In the genomic region with DNA sequence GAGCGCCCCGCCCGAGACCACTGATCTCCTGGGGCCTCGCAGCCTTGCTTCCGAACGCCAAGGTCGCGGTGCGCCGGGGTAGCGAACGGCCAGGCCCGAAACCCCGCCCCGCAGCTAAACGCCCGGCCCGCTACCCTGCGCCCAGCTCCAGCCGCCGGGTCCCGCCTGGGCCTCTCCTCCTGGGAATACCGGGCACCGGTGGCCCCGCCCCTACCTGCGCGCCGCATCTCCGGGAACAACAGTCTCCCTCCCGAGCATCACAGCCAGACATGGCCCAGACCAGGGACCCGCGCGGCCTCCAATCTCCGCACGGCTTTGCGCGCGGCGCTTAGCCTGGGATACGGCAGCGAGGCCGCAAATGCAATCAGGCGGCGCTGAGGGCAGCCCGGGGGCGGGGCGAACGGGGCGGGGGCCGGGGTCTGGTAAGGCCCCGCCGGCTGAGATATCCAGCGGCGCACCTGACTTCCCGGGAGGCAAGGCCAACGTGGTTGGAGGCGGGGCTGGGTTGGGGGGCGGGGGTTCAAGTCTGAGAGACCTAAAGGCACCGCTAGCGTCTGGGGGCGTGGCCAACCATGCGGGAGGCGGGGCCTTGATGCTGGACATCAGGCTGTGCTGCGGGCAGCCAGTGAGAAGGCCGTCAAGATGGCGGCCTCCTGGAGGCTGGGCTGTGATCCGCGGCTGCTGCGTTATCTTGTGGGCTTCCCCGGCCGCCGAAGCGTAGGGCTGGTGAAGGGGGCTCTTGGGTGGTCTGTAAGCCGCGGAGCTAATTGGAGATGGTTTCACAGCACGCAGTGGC, we compare ENCODE assay signal across 1 cellular context.
A peak's percentile ranks its signal among the peaks of the same experiment; 100 is the strongest.
TF ChIP-seq lines count a peak whose summit lies in the region.

A gene with protein sequence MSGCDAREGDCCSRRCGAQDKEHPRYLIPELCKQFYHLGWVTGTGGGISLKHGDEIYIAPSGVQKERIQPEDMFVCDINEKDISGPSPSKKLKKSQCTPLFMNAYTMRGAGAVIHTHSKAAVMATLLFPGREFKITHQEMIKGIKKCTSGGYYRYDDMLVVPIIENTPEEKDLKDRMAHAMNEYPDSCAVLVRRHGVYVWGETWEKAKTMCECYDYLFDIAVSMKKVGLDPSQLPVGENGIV (minus strand): TSS at position 366 of the 796 bp plus-strand sequence. CDS start 95 bp downstream, at position 271.
A gene (plus strand): TSS at position 605 of the 796 bp plus-strand sequence. CDS start 38 bp downstream, at position 643.

TF ChIP-seq in K562, 482 proteins besides CTCF, POLR2A, EP300 and RAD21 (continued from another document and continues in another):
- TF ChIP-seq, protein P1, sequence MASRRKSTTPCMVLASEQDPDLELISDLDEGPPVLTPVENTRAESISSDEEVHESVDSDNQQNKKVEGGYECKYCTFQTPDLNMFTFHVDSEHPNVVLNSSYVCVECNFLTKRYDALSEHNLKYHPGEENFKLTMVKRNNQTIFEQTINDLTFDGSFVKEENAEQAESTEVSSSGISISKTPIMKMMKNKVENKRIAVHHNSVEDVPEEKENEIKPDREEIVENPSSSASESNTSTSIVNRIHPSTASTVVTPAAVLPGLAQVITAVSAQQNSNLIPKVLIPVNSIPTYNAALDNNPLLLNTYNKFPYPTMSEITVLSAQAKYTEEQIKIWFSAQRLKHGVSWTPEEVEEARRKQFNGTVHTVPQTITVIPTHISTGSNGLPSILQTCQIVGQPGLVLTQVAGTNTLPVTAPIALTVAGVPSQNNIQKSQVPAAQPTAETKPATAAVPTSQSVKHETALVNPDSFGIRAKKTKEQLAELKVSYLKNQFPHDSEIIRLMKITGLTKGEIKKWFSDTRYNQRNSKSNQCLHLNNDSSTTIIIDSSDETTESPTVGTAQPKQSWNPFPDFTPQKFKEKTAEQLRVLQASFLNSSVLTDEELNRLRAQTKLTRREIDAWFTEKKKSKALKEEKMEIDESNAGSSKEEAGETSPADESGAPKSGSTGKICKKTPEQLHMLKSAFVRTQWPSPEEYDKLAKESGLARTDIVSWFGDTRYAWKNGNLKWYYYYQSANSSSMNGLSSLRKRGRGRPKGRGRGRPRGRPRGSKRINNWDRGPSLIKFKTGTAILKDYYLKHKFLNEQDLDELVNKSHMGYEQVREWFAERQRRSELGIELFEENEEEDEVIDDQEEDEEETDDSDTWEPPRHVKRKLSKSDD (conservative IDR thresholded peaks at IDR 0.05; ENCODE audit: low read length): no peak
- TF ChIP-seq PHF21A (IDR thresholded peaks at IDR 0.05; ENCODE audit: borderline replicate concordance, low read depth) (0 out of 2 replicates have a peak, but pooled peaks have one; percentile 44), RAD51 (IDR thresholded peaks at IDR 0.05; ENCODE audit: borderline replicate concordance, low read depth) (no peak), TBP (optimal IDR thresholded peaks at IDR 0.05; ENCODE audit: low read depth, low read length) (peak; percentile 87), HNRNPH1 (optimal IDR thresholded peaks at IDR 0.05; ENCODE audit: low read depth, low read length) (no peak), NFE2 (IDR thresholded peaks at IDR 0.05; ENCODE audit: low read depth) (0 out of 2 replicates have a peak, but pooled peaks have one; percentile 20), ZZZ3 (IDR thresholded peaks at IDR 0.05) (no peak), ZNF584 (CRISPR knock-in tag; IDR thresholded peaks at IDR 0.05; ENCODE audit: low read depth) (no peak), SIN3B (IDR thresholded peaks at IDR 0.05; ENCODE audit: low read depth) (peak; percentile 77), ZNF143 (CRISPR knock-in tag; IDR thresholded peaks at IDR 0.05) (no peak), IFI16 (CRISPR knock-in tag; IDR thresholded peaks at IDR 0.05) (no peak), BRD9 (IDR thresholded peaks at IDR 0.05; ENCODE audit: low read depth, partially characterized antibody) (peak; percentile 78), MAFG (tag; conservative IDR thresholded peaks at IDR 0.05) (no peak), U2AF2 (optimal IDR thresholded peaks at IDR 0.05; ENCODE audit: low read depth, low read length) (no peak), LARP7 (IDR thresholded peaks at IDR 0.05) (no peak), ZNF444 (CRISPR knock-in tag; IDR thresholded peaks at IDR 0.05) (no peak), ELF1 (tag; IDR thresholded peaks at IDR 0.05) (no peak), ETS2 (tag; IDR thresholded peaks at IDR 0.05; ENCODE audit: borderline replicate concordance, poor library complexity, severe bottlenecking) (no peak), SNIP1 (IDR thresholded peaks at IDR 0.05; ENCODE audit: low read depth) (no peak), ILK (tag; IDR thresholded peaks at IDR 0.05; ENCODE audit: borderline replicate concordance, low read depth) (no peak), RBFOX2 (IDR thresholded peaks at IDR 0.05; ENCODE audit: low read depth, low read length) (peak; percentile 93), MAFF (IDR thresholded peaks at IDR 0.05; ENCODE audit: low read length) (no peak), NCOR1 (IDR thresholded peaks at IDR 0.05) (no peak)
- TF ChIP-seq, protein P2, sequence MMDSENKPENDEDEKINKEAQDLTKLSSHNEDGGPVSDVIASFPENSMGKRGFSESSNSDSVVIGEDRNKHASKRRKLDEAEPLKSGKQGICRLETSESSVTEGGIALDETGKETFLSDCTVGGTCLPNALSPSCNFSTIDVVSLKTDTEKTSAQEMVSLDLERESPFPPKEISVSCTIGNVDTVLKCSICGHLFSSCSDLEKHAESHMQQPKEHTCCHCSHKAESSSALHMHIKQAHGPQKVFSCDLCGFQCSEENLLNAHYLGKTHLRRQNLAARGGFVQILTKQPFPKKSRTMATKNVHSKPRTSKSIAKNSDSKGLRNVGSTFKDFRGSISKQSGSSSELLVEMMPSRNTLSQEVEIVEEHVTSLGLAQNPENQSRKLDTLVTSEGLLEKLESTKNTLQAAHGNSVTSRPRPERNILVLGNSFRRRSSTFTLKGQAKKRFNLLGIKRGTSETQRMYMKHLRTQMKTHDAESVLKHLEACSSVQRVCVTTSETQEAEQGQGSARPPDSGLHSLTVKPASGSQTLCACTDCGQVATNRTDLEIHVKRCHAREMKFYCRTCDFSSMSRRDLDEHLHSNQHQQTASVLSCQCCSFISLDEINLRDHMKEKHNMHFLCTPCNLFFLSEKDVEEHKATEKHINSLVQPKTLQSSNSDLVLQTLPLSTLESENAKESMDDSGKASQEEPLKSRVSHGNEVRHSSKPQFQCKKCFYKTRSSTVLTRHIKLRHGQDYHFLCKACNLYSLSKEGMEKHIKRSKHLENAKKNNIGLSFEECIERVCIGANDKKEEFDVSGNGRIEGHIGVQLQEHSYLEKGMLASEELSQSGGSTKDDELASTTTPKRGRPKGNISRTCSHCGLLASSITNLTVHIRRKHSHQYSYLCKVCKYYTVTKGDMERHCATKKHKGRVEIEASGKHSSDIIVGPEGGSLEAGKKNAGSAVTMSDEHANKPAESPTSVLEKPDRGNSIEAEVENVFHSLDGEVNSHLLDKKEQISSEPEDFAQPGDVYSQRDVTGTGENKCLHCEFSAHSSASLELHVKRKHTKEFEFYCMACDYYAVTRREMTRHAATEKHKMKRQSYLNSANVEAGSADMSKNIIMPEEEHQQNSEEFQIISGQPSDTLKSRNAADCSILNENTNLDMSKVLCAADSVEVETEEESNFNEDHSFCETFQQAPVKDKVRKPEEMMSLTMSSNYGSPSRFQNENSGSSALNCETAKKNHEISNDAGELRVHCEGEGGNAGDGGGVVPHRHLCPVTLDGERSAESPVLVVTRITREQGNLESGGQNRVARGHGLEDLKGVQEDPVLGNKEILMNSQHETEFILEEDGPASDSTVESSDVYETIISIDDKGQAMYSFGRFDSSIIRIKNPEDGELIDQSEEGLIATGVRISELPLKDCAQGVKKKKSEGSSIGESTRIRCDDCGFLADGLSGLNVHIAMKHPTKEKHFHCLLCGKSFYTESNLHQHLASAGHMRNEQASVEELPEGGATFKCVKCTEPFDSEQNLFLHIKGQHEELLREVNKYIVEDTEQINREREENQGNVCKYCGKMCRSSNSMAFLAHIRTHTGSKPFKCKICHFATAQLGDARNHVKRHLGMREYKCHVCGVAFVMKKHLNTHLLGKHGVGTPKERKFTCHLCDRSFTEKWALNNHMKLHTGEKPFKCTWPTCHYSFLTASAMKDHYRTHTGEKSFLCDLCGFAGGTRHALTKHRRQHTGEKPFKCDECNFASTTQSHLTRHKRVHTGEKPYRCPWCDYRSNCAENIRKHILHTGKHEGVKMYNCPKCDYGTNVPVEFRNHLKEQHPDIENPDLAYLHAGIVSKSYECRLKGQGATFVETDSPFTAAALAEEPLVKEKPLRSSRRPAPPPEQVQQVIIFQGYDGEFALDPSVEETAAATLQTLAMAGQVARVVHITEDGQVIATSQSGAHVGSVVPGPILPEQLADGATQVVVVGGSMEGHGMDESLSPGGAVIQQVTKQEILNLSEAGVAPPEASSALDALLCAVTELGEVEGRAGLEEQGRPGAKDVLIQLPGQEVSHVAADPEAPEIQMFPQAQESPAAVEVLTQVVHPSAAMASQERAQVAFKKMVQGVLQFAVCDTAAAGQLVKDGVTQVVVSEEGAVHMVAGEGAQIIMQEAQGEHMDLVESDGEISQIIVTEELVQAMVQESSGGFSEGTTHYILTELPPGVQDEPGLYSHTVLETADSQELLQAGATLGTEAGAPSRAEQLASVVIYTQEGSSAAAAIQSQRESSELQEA (IDR thresholded peaks at IDR 0.05; ENCODE audit: low read depth): no peak
- TF ChIP-seq, protein P3, sequence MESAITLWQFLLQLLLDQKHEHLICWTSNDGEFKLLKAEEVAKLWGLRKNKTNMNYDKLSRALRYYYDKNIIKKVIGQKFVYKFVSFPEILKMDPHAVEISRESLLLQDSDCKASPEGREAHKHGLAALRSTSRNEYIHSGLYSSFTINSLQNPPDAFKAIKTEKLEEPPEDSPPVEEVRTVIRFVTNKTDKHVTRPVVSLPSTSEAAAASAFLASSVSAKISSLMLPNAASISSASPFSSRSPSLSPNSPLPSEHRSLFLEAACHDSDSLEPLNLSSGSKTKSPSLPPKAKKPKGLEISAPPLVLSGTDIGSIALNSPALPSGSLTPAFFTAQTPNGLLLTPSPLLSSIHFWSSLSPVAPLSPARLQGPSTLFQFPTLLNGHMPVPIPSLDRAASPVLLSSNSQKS (CRISPR knock-in tag; IDR thresholded peaks at IDR 0.05): no peak
- TF ChIP-seq, protein P4, sequence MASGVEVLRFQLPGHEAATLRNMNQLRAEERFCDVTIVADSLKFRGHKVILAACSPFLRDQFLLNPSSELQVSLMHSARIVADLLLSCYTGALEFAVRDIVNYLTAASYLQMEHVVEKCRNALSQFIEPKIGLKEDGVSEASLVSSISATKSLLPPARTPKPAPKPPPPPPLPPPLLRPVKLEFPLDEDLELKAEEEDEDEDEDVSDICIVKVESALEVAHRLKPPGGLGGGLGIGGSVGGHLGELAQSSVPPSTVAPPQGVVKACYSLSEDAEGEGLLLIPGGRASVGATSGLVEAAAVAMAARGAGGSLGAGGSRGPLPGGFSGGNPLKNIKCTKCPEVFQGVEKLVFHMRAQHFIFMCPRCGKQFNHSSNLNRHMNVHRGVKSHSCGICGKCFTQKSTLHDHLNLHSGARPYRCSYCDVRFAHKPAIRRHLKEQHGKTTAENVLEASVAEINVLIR (CRISPR knock-in tag; IDR thresholded peaks at IDR 0.05): no peak
- TF ChIP-seq, protein P5, sequence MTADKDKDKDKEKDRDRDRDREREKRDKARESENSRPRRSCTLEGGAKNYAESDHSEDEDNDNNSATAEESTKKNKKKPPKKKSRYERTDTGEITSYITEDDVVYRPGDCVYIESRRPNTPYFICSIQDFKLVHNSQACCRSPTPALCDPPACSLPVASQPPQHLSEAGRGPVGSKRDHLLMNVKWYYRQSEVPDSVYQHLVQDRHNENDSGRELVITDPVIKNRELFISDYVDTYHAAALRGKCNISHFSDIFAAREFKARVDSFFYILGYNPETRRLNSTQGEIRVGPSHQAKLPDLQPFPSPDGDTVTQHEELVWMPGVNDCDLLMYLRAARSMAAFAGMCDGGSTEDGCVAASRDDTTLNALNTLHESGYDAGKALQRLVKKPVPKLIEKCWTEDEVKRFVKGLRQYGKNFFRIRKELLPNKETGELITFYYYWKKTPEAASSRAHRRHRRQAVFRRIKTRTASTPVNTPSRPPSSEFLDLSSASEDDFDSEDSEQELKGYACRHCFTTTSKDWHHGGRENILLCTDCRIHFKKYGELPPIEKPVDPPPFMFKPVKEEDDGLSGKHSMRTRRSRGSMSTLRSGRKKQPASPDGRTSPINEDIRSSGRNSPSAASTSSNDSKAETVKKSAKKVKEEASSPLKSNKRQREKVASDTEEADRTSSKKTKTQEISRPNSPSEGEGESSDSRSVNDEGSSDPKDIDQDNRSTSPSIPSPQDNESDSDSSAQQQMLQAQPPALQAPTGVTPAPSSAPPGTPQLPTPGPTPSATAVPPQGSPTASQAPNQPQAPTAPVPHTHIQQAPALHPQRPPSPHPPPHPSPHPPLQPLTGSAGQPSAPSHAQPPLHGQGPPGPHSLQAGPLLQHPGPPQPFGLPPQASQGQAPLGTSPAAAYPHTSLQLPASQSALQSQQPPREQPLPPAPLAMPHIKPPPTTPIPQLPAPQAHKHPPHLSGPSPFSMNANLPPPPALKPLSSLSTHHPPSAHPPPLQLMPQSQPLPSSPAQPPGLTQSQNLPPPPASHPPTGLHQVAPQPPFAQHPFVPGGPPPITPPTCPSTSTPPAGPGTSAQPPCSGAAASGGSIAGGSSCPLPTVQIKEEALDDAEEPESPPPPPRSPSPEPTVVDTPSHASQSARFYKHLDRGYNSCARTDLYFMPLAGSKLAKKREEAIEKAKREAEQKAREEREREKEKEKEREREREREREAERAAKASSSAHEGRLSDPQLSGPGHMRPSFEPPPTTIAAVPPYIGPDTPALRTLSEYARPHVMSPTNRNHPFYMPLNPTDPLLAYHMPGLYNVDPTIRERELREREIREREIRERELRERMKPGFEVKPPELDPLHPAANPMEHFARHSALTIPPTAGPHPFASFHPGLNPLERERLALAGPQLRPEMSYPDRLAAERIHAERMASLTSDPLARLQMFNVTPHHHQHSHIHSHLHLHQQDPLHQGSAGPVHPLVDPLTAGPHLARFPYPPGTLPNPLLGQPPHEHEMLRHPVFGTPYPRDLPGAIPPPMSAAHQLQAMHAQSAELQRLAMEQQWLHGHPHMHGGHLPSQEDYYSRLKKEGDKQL (CRISPR knock-in tag; IDR thresholded peaks at IDR 0.05; ENCODE audit: borderline replicate concordance): no peak; the same call in 1 of the 2 replicates
- TF ChIP-seq, protein P6, sequence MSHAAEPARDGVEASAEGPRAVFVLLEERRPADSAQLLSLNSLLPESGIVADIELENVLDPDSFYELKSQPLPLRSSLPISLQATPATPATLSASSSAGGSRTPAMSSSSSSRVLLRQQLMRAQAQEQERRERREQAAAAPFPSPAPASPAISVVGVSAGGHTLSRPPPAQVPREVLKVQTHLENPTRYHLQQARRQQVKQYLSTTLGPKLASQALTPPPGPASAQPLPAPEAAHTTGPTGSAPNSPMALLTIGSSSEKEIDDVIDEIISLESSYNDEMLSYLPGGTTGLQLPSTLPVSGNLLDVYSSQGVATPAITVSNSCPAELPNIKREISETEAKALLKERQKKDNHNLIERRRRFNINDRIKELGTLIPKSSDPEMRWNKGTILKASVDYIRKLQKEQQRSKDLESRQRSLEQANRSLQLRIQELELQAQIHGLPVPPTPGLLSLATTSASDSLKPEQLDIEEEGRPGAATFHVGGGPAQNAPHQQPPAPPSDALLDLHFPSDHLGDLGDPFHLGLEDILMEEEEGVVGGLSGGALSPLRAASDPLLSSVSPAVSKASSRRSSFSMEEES (CRISPR knock-in tag; IDR thresholded peaks at IDR 0.05): no peak
- TF ChIP-seq, protein P7, sequence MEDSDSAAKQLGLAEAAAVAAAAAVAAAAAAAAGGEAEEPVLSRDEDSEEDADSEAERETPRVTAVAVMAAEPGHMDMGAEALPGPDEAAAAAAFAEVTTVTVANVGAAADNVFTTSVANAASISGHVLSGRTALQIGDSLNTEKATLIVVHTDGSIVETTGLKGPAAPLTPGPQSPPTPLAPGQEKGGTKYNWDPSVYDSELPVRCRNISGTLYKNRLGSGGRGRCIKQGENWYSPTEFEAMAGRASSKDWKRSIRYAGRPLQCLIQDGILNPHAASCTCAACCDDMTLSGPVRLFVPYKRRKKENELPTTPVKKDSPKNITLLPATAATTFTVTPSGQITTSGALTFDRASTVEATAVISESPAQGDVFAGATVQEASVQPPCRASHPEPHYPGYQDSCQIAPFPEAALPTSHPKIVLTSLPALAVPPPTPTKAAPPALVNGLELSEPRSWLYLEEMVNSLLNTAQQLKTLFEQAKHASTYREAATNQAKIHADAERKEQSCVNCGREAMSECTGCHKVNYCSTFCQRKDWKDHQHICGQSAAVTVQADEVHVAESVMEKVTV (CRISPR knock-in tag; IDR thresholded peaks at IDR 0.05): no peak
